17 cellular contexts compared by ENCODE assay signal in the genomic region with DNA sequence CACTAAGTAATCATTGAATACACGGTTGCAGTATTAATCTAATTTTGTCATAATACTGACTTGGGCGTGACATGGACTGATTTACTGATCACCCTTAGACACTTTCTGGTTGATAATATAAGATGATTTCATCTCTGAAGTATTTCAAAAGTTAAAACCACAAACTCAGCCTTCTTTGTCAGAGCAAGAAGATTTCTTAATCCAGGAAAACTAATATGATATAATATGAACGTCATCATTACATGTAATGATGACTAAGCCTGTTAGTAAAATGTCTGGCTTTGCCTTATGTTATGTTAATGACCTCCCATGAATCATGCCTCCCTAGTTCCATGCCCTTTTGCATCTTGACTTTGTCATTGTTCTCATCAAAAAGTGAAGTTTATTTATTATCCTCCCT.
DNase-seq lines count a peak whose midpoint lies in the region; ATAC-seq and TF ChIP-seq lines count a peak whose summit lies in the region.
"Had no signal": no experiment of that assay in that cellular context is flagged by ENCODE, and none has a peak within 500 bp of the region (broad histone marks: within the 10 kb centered on the region; RNA-seq: fewer than 3 reads in every experiment).

No MANE protein-coding gene starts in this region.

- ATAC-seq in Right ventricle myocardium superior (ENCODE audit: poor library complexity) (no peak), GM18867 (IDR thresholded peaks at IDR 0.05; ENCODE audit: unreplicated experiment) (no peak)
- ATAC-seq: left colon, sciatic nerve had no signal

- TF ChIP-seq RAD21 in SK-N-SH (IDR thresholded peaks at IDR 0.05; ENCODE audit: low read length): no peak

- H3F3A ChIP-seq in GM23248 (ENCODE audit: insufficient read depth): peaks cover 4% of the 10 kb centered on the region; the same call in 1 of the 2 replicates
- peaks cover 3% of the 10 kb centered on the region for H3F3A ChIP-seq in SK-N-SH (replicated peaks; ENCODE audit: insufficient read depth)

- CTCF ChIA-PET in SK-N-SH (lab: Yijun Ruan, JAX): no interaction called here

- DNase-seq in GM23248 (peak; percentile 76), SK-N-SH (no peak), fibroblast of the aortic adventitia (ENCODE audit: low read depth) (peak; percentile 72), stromal cell of bone marrow (ENCODE audit: low read depth) (peak; percentile 43), Right ventricle myocardium superior (no peak), D341Med (ENCODE audit: low spot score) (no peak)
- DNase-seq: activated CD4-positive, alpha-beta T cell treated with anti-CD3 and anti-CD28 coated beads for 48 hours; activated T-cell treated with anti-CD3 and anti-CD28 coated beads, Interleukin-2, amount 50 U/mL, for 48 hours; amygdala; Calu3; dorsolateral prefrontal cortex; left colon; naive B cell; NCI-H1417 treated with DMSO at 0.1 percent for 48 hours; NCI-H524 had no signal

- no peaks in the 10 kb centered on the region for H3K9me2 ChIP-seq in GM23248 (ENCODE audit: insufficient read depth)
- no peaks in the 10 kb centered on the region; the same call in 1 of the 2 replicates for H3K9me2 ChIP-seq in SK-N-SH

- peaks cover 6% of the 10 kb centered on the region; the same call in 1 of the 2 replicates for H3K4me1 ChIP-seq in GM23248 (ENCODE audit: insufficient read depth)
- no peaks in the 10 kb centered on the region for H3K4me1 ChIP-seq in SK-N-SH (ENCODE audit: control insufficient read depth in 1 of 2, insufficient read depth in 2 of 2, low read depth in 1 of 2, low read length in 1 of 2)

- H3K36me3 ChIP-seq in GM23248 (ENCODE audit: low read depth) (no peaks in the 10 kb centered on the region), SK-N-SH (replicated peaks in 1 of 2; ENCODE audit: control insufficient read depth in 1 of 2, insufficient read depth in 2 of 2, low read length in 1 of 2) (no peaks in the 10 kb centered on the region)

- no peak for TF ChIP-seq EP300 in SK-N-SH (IDR thresholded peaks at IDR 0.05; ENCODE audit: borderline replicate concordance in 1 of 2, low read depth in 1 of 2, low read length in 1 of 2)

- H3K27ac ChIP-seq in GM23248 (peak overlapping the region; percentile 3; the same call in 1 of the 2 replicates), SK-N-SH (ENCODE audit: low read depth in 2 of 2, low read length in 1 of 2) (no peak overlapping the region)
- H3K27ac ChIP-seq: dorsolateral prefrontal cortex had no signal

- H3K9ac ChIP-seq in GM23248 (no peak overlapping the region), SK-N-SH (no peak overlapping the region)

- H3K9me3 ChIP-seq in GM23248 (ENCODE audit: low read depth) (no peaks in the 10 kb centered on the region), SK-N-SH (no peaks in the 10 kb centered on the region)

- 18 to 20% methylated on average over 3 of the region's 3 CpGs for WGBS in GM23248 (ENCODE audit: low coverage in 1 of 2, low lambda C conversion rate in 2 of 2, missing lambda C conversion rate in 2 of 2), 2 experiments
- 40% methylated on average over 3 of the region's 3 CpGs for WGBS in SK-N-SH (ENCODE audit: low lambda C conversion rate)

- H3K27me3 ChIP-seq in GM23248 (replicated peaks; ENCODE audit: insufficient read depth): no peaks in the 10 kb centered on the region
- no peaks in the 10 kb centered on the region for H3K27me3 ChIP-seq in SK-N-SH (ENCODE audit: insufficient read depth)
- H3K27me3 ChIP-seq: dorsolateral prefrontal cortex had no signal

- intact Hi-C loops in Right ventricle myocardium superior (cut with DNase I): no loop called here

- H3K4me2 ChIP-seq in GM23248 (ENCODE audit: unreplicated experiment) (no peak overlapping the region), SK-N-SH (no peak overlapping the region)

- in situ Hi-C loops in GM23248 (cut with MboI): no loop called here

- no peaks in the 10 kb centered on the region for H3K79me2 ChIP-seq in GM23248 (ENCODE audit: insufficient read depth)
- no peaks in the 10 kb centered on the region for H3K79me2 ChIP-seq in SK-N-SH (ENCODE audit: insufficient read depth)

- no peak for TF ChIP-seq CTCF in SK-N-SH (IDR thresholded peaks at IDR 0.05)
- TF ChIP-seq CTCF in fibroblast of the aortic adventitia (IDR thresholded peaks at IDR 0.05; ENCODE audit: insufficient read depth, low read length): no peak

- no peaks in the 10 kb centered on the region for H4K20me1 ChIP-seq in GM23248 (ENCODE audit: insufficient read depth)
- no peaks in the 10 kb centered on the region for H4K20me1 ChIP-seq in SK-N-SH (ENCODE audit: insufficient read depth)

- peak overlapping the region; percentile 29; the same call in 1 of the 2 replicates for H2AFZ ChIP-seq in GM23248
- H2AFZ ChIP-seq in SK-N-SH (ENCODE audit: low read depth): peak overlapping the region; percentile 47; the same call in 1 of the 2 replicates

- POLR2A ChIA-PET in SK-N-SH (lab: Yijun Ruan, JAX): no interaction called here

- no peak overlapping the region for H3K4me3 ChIP-seq in GM23248
- no peak overlapping the region for H3K4me3 ChIP-seq in SK-N-SH (ENCODE audit: low read depth in 2 of 2, low read length in 1 of 2)
- no peak overlapping the region for H3K4me3 ChIP-seq in fibroblast of the aortic adventitia (ENCODE audit: low read depth, low read length)
- H3K4me3 ChIP-seq: dorsolateral prefrontal cortex had no signal

TF ChIP-seq in SK-N-SH, 30 proteins besides CTCF, POLR2A, EP300 and RAD21 (continues in another document):
- TF ChIP-seq YY1 (IDR thresholded peaks at IDR 0.05; ENCODE audit: low read depth): no peak
- TF ChIP-seq NFIC (IDR thresholded peaks at IDR 0.05; ENCODE audit: borderline replicate concordance): no peak
- no peak for TF ChIP-seq SMC3 (IDR thresholded peaks at IDR 0.05; ENCODE audit: low read depth, low read length)
- peak; percentile 26; the same call in 1 of the 2 replicates for TF ChIP-seq TCF12 (IDR thresholded peaks at IDR 0.05)
- TF ChIP-seq GATA2 (CRISPR knock-in tag; IDR thresholded peaks at IDR 0.05): no peak
- TF ChIP-seq TAF1 (IDR thresholded peaks at IDR 0.05; ENCODE audit: borderline replicate concordance, low read depth, low read length): no peak
- peak; percentile 21; the same call in 1 of the 2 replicates for TF ChIP-seq FOSL2 (IDR thresholded peaks at IDR 0.05; ENCODE audit: borderline replicate concordance, low read depth)
- no peak for TF ChIP-seq POLR2AphosphoS5 (IDR thresholded peaks at IDR 0.05; ENCODE audit: low read depth, low read length)
- TF ChIP-seq ZBTB33 (IDR thresholded peaks at IDR 0.05; ENCODE audit: borderline replicate concordance, low read depth): no peak
- TF ChIP-seq GABPA (IDR thresholded peaks at IDR 0.05; ENCODE audit: low read depth): no peak
- no peak for TF ChIP-seq REST (IDR thresholded peaks at IDR 0.05; ENCODE audit: low read depth, low read length)
- TF ChIP-seq NRF1 (IDR thresholded peaks at IDR 0.05; ENCODE audit: low read depth, low read length): no peak
- TF ChIP-seq MXI1 (IDR thresholded peaks at IDR 0.05; ENCODE audit: low read depth, low read length): no peak
- no peak for TF ChIP-seq SIN3A (IDR thresholded peaks at IDR 0.05; ENCODE audit: borderline replicate concordance, low read depth, low read length)
- no peak for TF ChIP-seq ELF1 (IDR thresholded peaks at IDR 0.05)
- TF ChIP-seq JUND (IDR thresholded peaks at IDR 0.05): 0 out of 2 replicates have a peak, but pooled peaks have one; percentile 6
- TF ChIP-seq RFX5 (IDR thresholded peaks at IDR 0.05; ENCODE audit: low read length): no peak

Comparison
In these comparisons a context has a peak if more than half of its experiments do, and no peak if none do; other contexts are left out.
1. DNase-seq: peak in GM23248 (single experiment), fibroblast of the aortic adventitia (single experiment) and stromal cell of bone marrow (single experiment); none in SK-N-SH (single experiment), Right ventricle myocardium superior (single experiment) and D341Med (single experiment).